ENCODE assay signal across 1 cellular context in genomic region chr6:148324297-148325007, GRCh38.
TF ChIP-seq lines count a peak whose summit lies in the region.

No MANE protein-coding gene starts in this region.

TF ChIP-seq in H1, 55 proteins besides CTCF, POLR2A, EP300 and RAD21 (continued from another document):
- TF ChIP-seq CHD7 (IDR thresholded peaks at IDR 0.05; ENCODE audit: insufficient replicate concordance, low read length) (no peak), JUN (IDR thresholded peaks at IDR 0.05; ENCODE audit: low read depth, low read length) (no peak), SIRT6 (IDR thresholded peaks at IDR 0.05; ENCODE audit: low read length) (no peak), POLR2AphosphoS5 (IDR thresholded peaks at IDR 0.05; ENCODE audit: low read depth, low read length) (no peak)
